Comparison of ENCODE assay signal across 36 cellular contexts in the genomic region with DNA sequence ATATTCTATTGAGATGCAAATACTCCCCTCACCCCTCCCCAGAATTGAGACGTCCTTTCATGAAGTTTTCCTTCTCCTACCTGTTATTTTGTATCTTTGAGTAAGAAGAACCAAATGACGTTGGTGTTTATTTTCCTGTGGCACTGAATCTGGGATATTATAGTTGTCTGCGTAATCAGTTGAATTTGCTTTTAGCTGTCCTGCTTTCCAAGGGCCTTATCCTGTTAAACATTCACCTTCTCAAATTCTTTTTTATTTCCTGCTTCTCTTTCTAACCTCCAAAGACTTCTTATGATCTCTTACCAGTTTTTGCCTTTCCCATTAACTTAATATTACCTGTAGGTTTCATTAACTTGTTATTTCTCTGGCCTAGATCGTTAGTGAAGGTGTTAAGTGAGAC. TPM values are rescaled to one million over a fixed set of nuclear protein-coding genes. Genes with fewer than 3 reads are reported as not detected.
"Had no signal": no experiment of that assay in that cellular context is flagged by ENCODE, and none has a peak within 500 bp of the region (broad histone marks: within the 10 kb centered on the region; RNA-seq: fewer than 3 reads in every experiment).

No MANE protein-coding gene starts in this region.

- H3K27ac Mint-ChIP-seq: activated CD4-positive, alpha-beta memory T cell treated with anti-CD3 and anti-CD28 coated beads, Interleukin-2, amount 10 ng/mL, durations not matched to agents 7 days and 5 days; activated CD4-positive, alpha-beta T cell treated with anti-CD3 and anti-CD28 coated beads for 36 hours; activated CD4-positive, alpha-beta T cell treated with anti-CD3 and anti-CD28 coated beads, Interleukin-2, amount 10 ng/mL, durations not matched to agents 7 days and 5 days; activated CD8-positive, alpha-beta memory T cell treated with anti-CD3 and anti-CD28 coated beads, Interleukin-2, amount 10 ng/mL, durations not matched to agents 7 days and 5 days; activated CD8-positive, alpha-beta T cell treated with anti-CD3 and anti-CD28 coated beads, Interleukin-2, amount 10 ng/mL, durations not matched to agents 7 days and 5 days; activated naive CD4-positive, alpha-beta T cell treated with anti-CD3 and anti-CD28 coated beads, Interleukin-2, amount 10 ng/mL, durations not matched to agents 7 days and 5 days; activated naive CD4-positive, alpha-beta T cell treated with anti-CD3 and anti-CD28 coated beads, Interleukin-2, amount 50 U/mL, for 24 hours; activated naive CD8-positive, alpha-beta T cell; activated naive CD8-positive, alpha-beta T cell treated with anti-CD3 and anti-CD28 coated beads, Interleukin-2, amount 10 ng/mL, durations not matched to agents 7 days and 5 days; activated naive CD8-positive, alpha-beta T cell treated with anti-CD3 and anti-CD28 coated beads, Interleukin-2, amount 50 U/mL, for 24 hours; activated T-cell treated with anti-CD3 and anti-CD28 coated beads, Interleukin-2, amount 50 U/mL, for 24 hours; activated T-helper 2 cell treated with anti-CD3 and anti-CD28 coated beads, Interferon-gamma antibody, Interleukin-2, Interleukin-4, amounts not matched to agents 10 μg/mL and 5 μg/mL and 100 μg/mL, durations not matched to agents 14 hours and 24 hours and 36 hours; T-helper 1 cell treated with Interleukin-12 subunit alpha and Interleukin-12 subunit beta and Interleukin-4 antibody, amounts not matched to agents 30 μg/mL and 1 μg/mL, for 36 hours; T-helper 2 cell treated with Interferon-gamma antibody and Interleukin-4, amounts not matched to agents 5 μg/mL and 100 μg/mL, for 36 hours had no signal

- FAIRE-seq: TTC549 had no signal

- H3K9me3 Mint-ChIP-seq: activated CD4-positive, alpha-beta T cell treated with anti-CD3 and anti-CD28 coated beads, Interleukin-2, amount 10 ng/mL, durations not matched to agents 7 days and 5 days; activated naive CD8-positive, alpha-beta T cell treated with anti-CD3 and anti-CD28 coated beads, Interleukin-2, amount 50 U/mL, for 24 hours had no signal

- H3K36me3 ChIP-seq: ascending aorta, brain microvascular endothelial cell, breast epithelium had no signal

- H3K4me3 ChIP-seq: ascending aorta, breast epithelium had no signal

- H3K9me3 ChIP-seq: ascending aorta, breast epithelium had no signal

- DNase-seq: activated CD4-positive, alpha-beta memory T cell treated with anti-CD3 and anti-CD28 coated beads, Interleukin-2, amount 10 ng/mL, durations not matched to agents 7 days and 5 days; activated CD4-positive, alpha-beta T cell treated with anti-CD3 and anti-CD28 coated beads for 1 hour; activated CD4-positive, alpha-beta T cell treated with anti-CD3 and anti-CD28 coated beads for 36 hours; activated CD4-positive, alpha-beta T cell treated with anti-CD3 and anti-CD28 coated beads for 48 hours; activated CD4-positive, alpha-beta T cell treated with anti-CD3 and anti-CD28 coated beads, Interleukin-2, amount 10 ng/mL, durations not matched to agents 7 days and 5 days; activated CD4-positive, alpha-beta T cell treated with anti-CD3 and anti-CD28 coated beads, Interleukin-2, amount 50 U/mL, for 48 hours; activated CD4-positive, CD25-positive, alpha-beta regulatory T cell; activated CD8-positive, alpha-beta memory T cell treated with anti-CD3 and anti-CD28 coated beads for 24 hours; activated CD8-positive, alpha-beta memory T cell treated with anti-CD3 and anti-CD28 coated beads, Interleukin-2, amount 10 ng/mL, durations not matched to agents 7 days and 5 days; activated CD8-positive, alpha-beta memory T cell treated with anti-CD3 and anti-CD28 coated beads, Interleukin-2, amount 50 U/mL, for 48 hours; activated CD8-positive, alpha-beta T cell treated with anti-CD3 and anti-CD28 coated beads, Interleukin-2, amount 10 ng/mL, durations not matched to agents 7 days and 5 days; activated effector memory CD4-positive, alpha-beta T cell treated with Interleukin-2 at 50 U/mL for 16 hours; activated gamma-delta T cell; activated naive CD4-positive, alpha-beta T cell treated with anti-CD3 and anti-CD28 coated beads, Interleukin-2, amount 10 ng/mL, durations not matched to agents 7 days and 5 days; activated naive CD4-positive, alpha-beta T cell treated with Interleukin-2 at 50 U/mL for 16 hours; activated naive CD8-positive, alpha-beta T cell treated with anti-CD3 and anti-CD28 coated beads, Interleukin-2, amount 10 ng/mL, durations not matched to agents 7 days and 5 days; activated naive CD8-positive, alpha-beta T cell treated with anti-CD3 and anti-CD28 coated beads, Interleukin-2, amount 50 U/mL, for 24 hours; activated T-cell treated with anti-CD3 and anti-CD28 coated beads, Interleukin-2, amount 50 U/mL, for 24 hours; activated T-cell treated with anti-CD3 and anti-CD28 coated beads, Interleukin-2, amount 50 U/mL, for 48 hours; amygdala; anterior cingulate cortex; brain microvascular endothelial cell; central memory CD4-positive, alpha-beta T cell; SW 1271; T-helper 1 cell; T-helper 2 cell; T-helper 9 cell had no signal

- H3K4me1 ChIP-seq: ascending aorta, breast epithelium had no signal

- H3K4me1 Mint-ChIP-seq: activated CD4-positive, alpha-beta memory T cell treated with anti-CD3 and anti-CD28 coated beads, Interleukin-2, amount 10 ng/mL, durations not matched to agents 7 days and 5 days; activated CD4-positive, alpha-beta T cell treated with anti-CD3 and anti-CD28 coated beads for 36 hours; activated CD4-positive, alpha-beta T cell treated with anti-CD3 and anti-CD28 coated beads, Interleukin-2, amount 10 ng/mL, durations not matched to agents 7 days and 5 days; activated CD8-positive, alpha-beta memory T cell treated with anti-CD3 and anti-CD28 coated beads, Interleukin-2, amount 10 ng/mL, durations not matched to agents 7 days and 5 days; activated naive CD4-positive, alpha-beta T cell treated with anti-CD3 and anti-CD28 coated beads, Interleukin-2, amount 10 ng/mL, durations not matched to agents 7 days and 5 days; activated naive CD4-positive, alpha-beta T cell treated with anti-CD3 and anti-CD28 coated beads, Interleukin-2, amount 50 U/mL, for 24 hours; activated naive CD8-positive, alpha-beta T cell treated with anti-CD3 and anti-CD28 coated beads, Interleukin-2, amount 10 ng/mL, durations not matched to agents 7 days and 5 days; activated naive CD8-positive, alpha-beta T cell treated with anti-CD3 and anti-CD28 coated beads, Interleukin-2, amount 50 U/mL, for 24 hours had no signal

- H3K4me3 Mint-ChIP-seq: activated CD4-positive, alpha-beta memory T cell treated with anti-CD3 and anti-CD28 coated beads, Interleukin-2, amount 10 ng/mL, durations not matched to agents 7 days and 5 days; activated CD4-positive, alpha-beta T cell treated with anti-CD3 and anti-CD28 coated beads for 36 hours; activated CD4-positive, alpha-beta T cell treated with anti-CD3 and anti-CD28 coated beads, Interleukin-2, amount 10 ng/mL, durations not matched to agents 7 days and 5 days; activated CD8-positive, alpha-beta memory T cell treated with anti-CD3 and anti-CD28 coated beads, Interleukin-2, amount 10 ng/mL, durations not matched to agents 7 days and 5 days; activated CD8-positive, alpha-beta T cell treated with anti-CD3 and anti-CD28 coated beads, Interleukin-2, amount 10 ng/mL, durations not matched to agents 7 days and 5 days; activated naive CD4-positive, alpha-beta T cell treated with anti-CD3 and anti-CD28 coated beads, Interleukin-2, amount 10 ng/mL, durations not matched to agents 7 days and 5 days; activated naive CD4-positive, alpha-beta T cell treated with anti-CD3 and anti-CD28 coated beads, Interleukin-2, amount 50 U/mL, for 24 hours; activated naive CD8-positive, alpha-beta T cell; activated naive CD8-positive, alpha-beta T cell treated with anti-CD3 and anti-CD28 coated beads, Interleukin-2, amount 10 ng/mL, durations not matched to agents 7 days and 5 days; activated naive CD8-positive, alpha-beta T cell treated with anti-CD3 and anti-CD28 coated beads, Interleukin-2, amount 50 U/mL, for 24 hours; activated T-cell treated with anti-CD3 and anti-CD28 coated beads, Interleukin-2, amount 50 U/mL, for 24 hours; T-helper 1 cell treated with Interleukin-12 subunit alpha and Interleukin-12 subunit beta and Interleukin-4 antibody, amounts not matched to agents 30 μg/mL and 1 μg/mL, for 36 hours; T-helper 2 cell treated with Interferon-gamma antibody and Interleukin-4, amounts not matched to agents 5 μg/mL and 100 μg/mL, for 36 hours had no signal

- ATAC-seq: activated CD4-positive, alpha-beta T cell treated with anti-CD3 and anti-CD28 coated beads for 36 hours; activated CD4-positive, CD25-positive, alpha-beta regulatory T cell treated with anti-CD3 and anti-CD28 coated beads, Interleukin-2, amount 50 U/mL, for 24 hours; activated CD8-positive, alpha-beta memory T cell treated with anti-CD3 and anti-CD28 coated beads, Interleukin-2, amount 10 ng/mL, durations not matched to agents 7 days and 5 days; activated CD8-positive, alpha-beta T cell treated with anti-CD3 and anti-CD28 coated beads, Interleukin-2, amount 10 ng/mL, durations not matched to agents 7 days and 5 days; activated naive CD8-positive, alpha-beta T cell treated with anti-CD3 and anti-CD28 coated beads, Interleukin-2, amount 50 U/mL, for 24 hours had no signal

- H3K36me3 Mint-ChIP-seq: activated CD8-positive, alpha-beta memory T cell treated with anti-CD3 and anti-CD28 coated beads, Interleukin-2, amount 10 ng/mL, durations not matched to agents 7 days and 5 days; activated naive CD4-positive, alpha-beta T cell treated with anti-CD3 and anti-CD28 coated beads, Interleukin-2, amount 10 ng/mL, durations not matched to agents 7 days and 5 days; activated naive CD4-positive, alpha-beta T cell treated with anti-CD3 and anti-CD28 coated beads, Interleukin-2, amount 50 U/mL, for 24 hours; activated naive CD8-positive, alpha-beta T cell; activated naive CD8-positive, alpha-beta T cell treated with anti-CD3 and anti-CD28 coated beads, Interleukin-2, amount 10 ng/mL, durations not matched to agents 7 days and 5 days had no signal

- H3K27me3 Mint-ChIP-seq: activated CD4-positive, alpha-beta memory T cell treated with anti-CD3 and anti-CD28 coated beads, Interleukin-2, amount 10 ng/mL, durations not matched to agents 7 days and 5 days; activated CD4-positive, alpha-beta T cell treated with anti-CD3 and anti-CD28 coated beads for 36 hours; activated CD4-positive, alpha-beta T cell treated with anti-CD3 and anti-CD28 coated beads, Interleukin-2, amount 10 ng/mL, durations not matched to agents 7 days and 5 days; activated CD8-positive, alpha-beta memory T cell treated with anti-CD3 and anti-CD28 coated beads, Interleukin-2, amount 10 ng/mL, durations not matched to agents 7 days and 5 days; activated naive CD4-positive, alpha-beta T cell treated with anti-CD3 and anti-CD28 coated beads, Interleukin-2, amount 10 ng/mL, durations not matched to agents 7 days and 5 days; activated naive CD4-positive, alpha-beta T cell treated with anti-CD3 and anti-CD28 coated beads, Interleukin-2, amount 50 U/mL, for 24 hours; activated naive CD8-positive, alpha-beta T cell; activated naive CD8-positive, alpha-beta T cell treated with anti-CD3 and anti-CD28 coated beads, Interleukin-2, amount 10 ng/mL, durations not matched to agents 7 days and 5 days; activated naive CD8-positive, alpha-beta T cell treated with anti-CD3 and anti-CD28 coated beads, Interleukin-2, amount 50 U/mL, for 24 hours; activated T-cell treated with anti-CD3 and anti-CD28 coated beads, Interleukin-2, amount 50 U/mL, for 24 hours had no signal

RNA-seq across cellular contexts. Expression of gene TENM2, which starts 57.8 kb away (rescaled TPM):
- total RNA-seq: activated CD4-positive, alpha-beta memory T cell treated with anti-CD3 and anti-CD28 coated beads, Interleukin-2, amount 10 ng/mL, durations not matched to agents 7 days and 5 days; activated CD4-positive, alpha-beta T cell treated with anti-CD3 and anti-CD28 coated beads, Interleukin-2, amount 10 ng/mL, durations not matched to agents 7 days and 5 days; activated CD8-positive, alpha-beta memory T cell treated with anti-CD3 and anti-CD28 coated beads, Interleukin-2, amount 10 ng/mL, durations not matched to agents 7 days and 5 days; activated CD8-positive, alpha-beta T cell treated with anti-CD3 and anti-CD28 coated beads, Interleukin-2, amount 10 ng/mL, durations not matched to agents 7 days and 5 days; activated naive CD8-positive, alpha-beta T cell treated with anti-CD3 and anti-CD28 coated beads, Interleukin-2, amount 10 ng/mL, durations not matched to agents 7 days and 5 days; activated T-helper 2 cell treated with anti-CD3 and anti-CD28 coated beads, Interferon-gamma antibody, Interleukin-2, Interleukin-4, amounts not matched to agents 10 μg/mL and 5 μg/mL and 100 μg/mL, durations not matched to agents 14 hours and 24 hours and 36 hours had no signal
